Comparison of ENCODE assay signal across 8 cellular contexts in genomic region chr15:82044373-82045178, GRCh38. TPM values are rescaled to one million over a fixed set of nuclear protein-coding genes. Genes with fewer than 3 reads are reported as not detected.
DNase-seq lines count a peak whose midpoint lies in the region; ATAC-seq and TF ChIP-seq lines count a peak whose summit lies in the region.

No MANE protein-coding gene starts in this region.

- no peaks in the 10 kb centered on the region for H3K36me3 Mint-ChIP-seq in activated CD8-positive, alpha-beta memory T cell treated with anti-CD3 and anti-CD28 coated beads, Interleukin-2, amount 10 ng/mL, durations not matched to agents 7 days and 5 days

- DNase-seq in ELR (ENCODE audit: low read depth) (peak; percentile 56), NB4 (ENCODE audit: low read depth) (peak; percentile 16), erythroblast (lab: John Stamatoyannopoulos, UW) (peak; percentile 26 to 36), tibial artery (peak; percentile 55 to 66), HUDEP-2 (lab: John Stamatoyannopoulos, UW; ENCODE audit: unreplicated experiment in 76 of 76) (no peak)
- peak; percentile 53 for DNase-seq in activated CD8-positive, alpha-beta memory T cell treated with anti-CD3 and anti-CD28 coated beads, Interleukin-2, amount 10 ng/mL, durations not matched to agents 7 days and 5 days

- peaks cover 41% of the 10 kb centered on the region for H3K27me3 ChIP-seq in mucosa of stomach (ENCODE audit: control insufficient read depth, insufficient read depth, low read length)
- H3K27me3 ChIP-seq in tibial artery: no peaks in the 10 kb centered on the region

- peak overlapping the region; percentile 77 to 86 for H3K27ac ChIP-seq in tibial artery

- H3K4me1 ChIP-seq in mucosa of stomach (ENCODE audit: control insufficient read depth, insufficient read depth, low read length): peaks cover 26% of the 10 kb centered on the region
- peaks cover 0 to 28% (median 19%) of the 10 kb centered on the region in 4 donors for H3K4me1 ChIP-seq in tibial artery

- H3K4me3 Mint-ChIP-seq in activated CD8-positive, alpha-beta memory T cell treated with anti-CD3 and anti-CD28 coated beads, Interleukin-2, amount 10 ng/mL, durations not matched to agents 7 days and 5 days: peak overlapping the region; percentile 68

- H3K36me3 ChIP-seq in mucosa of stomach (ENCODE audit: control insufficient read depth, insufficient read depth, low read length): no peaks in the 10 kb centered on the region
- peaks cover 0 to 9% (median 0%) of the 10 kb centered on the region in 3 donors for H3K36me3 ChIP-seq in tibial artery

- TF ChIP-seq CTCF in NB4 (IDR thresholded peaks at IDR 0.05; ENCODE audit: low read depth, low read length) (no peak), tibial artery (IDR thresholded peaks at IDR 0.05) (no peak)

- H3K9me3 ChIP-seq in mucosa of stomach (ENCODE audit: control insufficient read depth, low read length) (no peaks in the 10 kb centered on the region), tibial artery (no peaks in the 10 kb centered on the region)

- no peak overlapping the region for H3K27ac Mint-ChIP-seq in activated CD8-positive, alpha-beta memory T cell treated with anti-CD3 and anti-CD28 coated beads, Interleukin-2, amount 10 ng/mL, durations not matched to agents 7 days and 5 days

- no peak for ATAC-seq in activated CD8-positive, alpha-beta memory T cell treated with anti-CD3 and anti-CD28 coated beads, Interleukin-2, amount 10 ng/mL, durations not matched to agents 7 days and 5 days
- no peak for ATAC-seq in HG02678 (IDR thresholded peaks at IDR 0.05; ENCODE audit: unreplicated experiment)

- H3K27me3 Mint-ChIP-seq in activated CD8-positive, alpha-beta memory T cell treated with anti-CD3 and anti-CD28 coated beads, Interleukin-2, amount 10 ng/mL, durations not matched to agents 7 days and 5 days: peaks cover 37% of the 10 kb centered on the region

- CTCF ChIA-PET in activated CD8-positive, alpha-beta memory T cell treated with anti-CD3 and anti-CD28 coated beads, Interleukin-2, amount 10 ng/mL, durations not matched to agents 7 days and 5 days (lab: Charles Lee): no interaction called here

- peak overlapping the region; percentile 57 for H3K4me3 ChIP-seq in NB4 (ENCODE audit: low read depth, low read length)
- H3K4me3 ChIP-seq in mucosa of stomach (ENCODE audit: low read length): peak overlapping the region; percentile 19
- H3K4me3 ChIP-seq in tibial artery: peak overlapping the region; percentile 79 to 91

- intact Hi-C loops in tibial artery (cut with DNase I; ENCODE audit: low total_unique reads): loop anchor here (10.0 kb wide), 1 partner anchor 1890 kb away; the partner anchor contains the start of gene FAH

- no peak for TF ChIP-seq POLR2A in NB4 (IDR thresholded peaks at IDR 0.05; ENCODE audit: extremely low read depth, insufficient read length)
- TF ChIP-seq POLR2A in erythroblast (IDR thresholded peaks at IDR 0.05; ENCODE audit: low read length): no peak

- H3K9ac ChIP-seq in mucosa of stomach (ENCODE audit: low read length): peak overlapping the region; percentile 47

- peaks cover 16% of the 10 kb centered on the region for H3K4me1 Mint-ChIP-seq in activated CD8-positive, alpha-beta memory T cell treated with anti-CD3 and anti-CD28 coated beads, Interleukin-2, amount 10 ng/mL, durations not matched to agents 7 days and 5 days

- no peaks in the 10 kb centered on the region for H3K9me3 Mint-ChIP-seq in activated CD8-positive, alpha-beta memory T cell treated with anti-CD3 and anti-CD28 coated beads, Interleukin-2, amount 10 ng/mL, durations not matched to agents 7 days and 5 days (ENCODE audit: low read depth)

RNA-seq across cellular contexts. Expression of gene MEX3B, which starts 1.2 kb away (rescaled TPM):
- under 1 TPM; 0.64 to 0.73 TPM for total RNA-seq in activated CD8-positive, alpha-beta memory T cell treated with anti-CD3 and anti-CD28 coated beads, Interleukin-2, amount 10 ng/mL, durations not matched to agents 7 days and 5 days

Comparison
In these comparisons a context has a peak if more than half of its experiments do, and no peak if none do; other contexts are left out.
1. DNase-seq: peak in ELR (single experiment), NB4 (single experiment), activated CD8-positive, alpha-beta memory T cell treated with anti-CD3 and anti-CD28 coated beads, Interleukin-2, amount 10 ng/mL, durations not matched to agents 7 days and 5 days (single experiment), erythroblast (2 of 2) and tibial artery (2 of 2); none in HUDEP-2 (0 of 76).
2. H3K4me3 ChIP-seq: peak in every context shown above with its lines; median percentile 85 in tibial artery; 57 in NB4; 19 in mucosa of stomach.